Comparison of ENCODE assay signal across 2 cellular contexts in the genomic region with DNA sequence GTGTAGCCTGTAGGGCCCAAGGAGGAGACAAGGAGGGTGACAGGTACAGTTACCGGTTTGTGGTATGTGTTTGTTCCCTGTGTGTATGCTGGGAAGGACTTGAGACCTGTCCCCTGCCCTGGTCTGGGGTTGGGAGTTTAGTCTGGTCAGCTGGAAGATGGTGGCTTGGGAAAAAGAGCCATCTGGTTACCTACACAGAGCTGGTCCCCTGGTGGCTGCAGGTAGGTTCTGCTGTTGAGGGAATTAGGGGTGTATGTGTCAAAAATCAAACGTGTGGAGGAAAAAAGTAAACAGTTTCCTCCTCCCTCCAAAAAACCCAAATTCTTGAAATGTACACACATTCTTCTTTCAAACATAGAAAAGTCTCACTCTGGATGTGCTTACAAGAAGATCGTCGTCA.
A peak's percentile ranks its signal among the peaks of the same experiment; 100 is the strongest.
TF ChIP-seq lines count a peak whose summit lies in the region.

No MANE protein-coding gene starts in this region.

TF ChIP-seq in GM23338, 12 proteins besides CTCF, POLR2A, EP300 and RAD21:
- no peak for TF ChIP-seq POLR2AphosphoS5 (IDR thresholded peaks at IDR 0.05; ENCODE audit: low read depth)
- no peak for TF ChIP-seq NANOG (IDR thresholded peaks at IDR 0.05; ENCODE audit: borderline replicate concordance)
- no peak for TF ChIP-seq ZNF114 (CRISPR knock-in tag; IDR thresholded peaks at IDR 0.05)
- no peak for TF ChIP-seq CREB1 (CRISPR knock-in tag; IDR thresholded peaks at IDR 0.05; ENCODE audit: low read depth)
- no peak for TF ChIP-seq EZH2phosphoT487 (IDR thresholded peaks at IDR 0.05; ENCODE audit: unreplicated experiment)
- TF ChIP-seq ZNF331 (CRISPR knock-in tag; IDR thresholded peaks at IDR 0.05; ENCODE audit: low read depth), result no peak
- TF ChIP-seq EZH2 (IDR thresholded peaks at IDR 0.05; ENCODE audit: low read depth, unreplicated experiment), result no peak
- TF ChIP-seq, protein P1, sequence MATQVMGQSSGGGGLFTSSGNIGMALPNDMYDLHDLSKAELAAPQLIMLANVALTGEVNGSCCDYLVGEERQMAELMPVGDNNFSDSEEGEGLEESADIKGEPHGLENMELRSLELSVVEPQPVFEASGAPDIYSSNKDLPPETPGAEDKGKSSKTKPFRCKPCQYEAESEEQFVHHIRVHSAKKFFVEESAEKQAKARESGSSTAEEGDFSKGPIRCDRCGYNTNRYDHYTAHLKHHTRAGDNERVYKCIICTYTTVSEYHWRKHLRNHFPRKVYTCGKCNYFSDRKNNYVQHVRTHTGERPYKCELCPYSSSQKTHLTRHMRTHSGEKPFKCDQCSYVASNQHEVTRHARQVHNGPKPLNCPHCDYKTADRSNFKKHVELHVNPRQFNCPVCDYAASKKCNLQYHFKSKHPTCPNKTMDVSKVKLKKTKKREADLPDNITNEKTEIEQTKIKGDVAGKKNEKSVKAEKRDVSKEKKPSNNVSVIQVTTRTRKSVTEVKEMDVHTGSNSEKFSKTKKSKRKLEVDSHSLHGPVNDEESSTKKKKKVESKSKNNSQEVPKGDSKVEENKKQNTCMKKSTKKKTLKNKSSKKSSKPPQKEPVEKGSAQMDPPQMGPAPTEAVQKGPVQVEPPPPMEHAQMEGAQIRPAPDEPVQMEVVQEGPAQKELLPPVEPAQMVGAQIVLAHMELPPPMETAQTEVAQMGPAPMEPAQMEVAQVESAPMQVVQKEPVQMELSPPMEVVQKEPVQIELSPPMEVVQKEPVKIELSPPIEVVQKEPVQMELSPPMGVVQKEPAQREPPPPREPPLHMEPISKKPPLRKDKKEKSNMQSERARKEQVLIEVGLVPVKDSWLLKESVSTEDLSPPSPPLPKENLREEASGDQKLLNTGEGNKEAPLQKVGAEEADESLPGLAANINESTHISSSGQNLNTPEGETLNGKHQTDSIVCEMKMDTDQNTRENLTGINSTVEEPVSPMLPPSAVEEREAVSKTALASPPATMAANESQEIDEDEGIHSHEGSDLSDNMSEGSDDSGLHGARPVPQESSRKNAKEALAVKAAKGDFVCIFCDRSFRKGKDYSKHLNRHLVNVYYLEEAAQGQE (IDR thresholded peaks at IDR 0.05; ENCODE audit: unreplicated experiment), result no peak

TF ChIP-seq in H1, 55 proteins besides CTCF, POLR2A, EP300 and RAD21:
- TF ChIP-seq SRF (IDR thresholded peaks at IDR 0.05; ENCODE audit: low read depth, low read length) (no peak), YY1 (IDR thresholded peaks at IDR 0.05; ENCODE audit: low read depth, low read length) (0 out of 2 replicates have a peak, but pooled peaks have one; percentile 41)
